14 cellular contexts compared by ENCODE assay signal in the genomic region with DNA sequence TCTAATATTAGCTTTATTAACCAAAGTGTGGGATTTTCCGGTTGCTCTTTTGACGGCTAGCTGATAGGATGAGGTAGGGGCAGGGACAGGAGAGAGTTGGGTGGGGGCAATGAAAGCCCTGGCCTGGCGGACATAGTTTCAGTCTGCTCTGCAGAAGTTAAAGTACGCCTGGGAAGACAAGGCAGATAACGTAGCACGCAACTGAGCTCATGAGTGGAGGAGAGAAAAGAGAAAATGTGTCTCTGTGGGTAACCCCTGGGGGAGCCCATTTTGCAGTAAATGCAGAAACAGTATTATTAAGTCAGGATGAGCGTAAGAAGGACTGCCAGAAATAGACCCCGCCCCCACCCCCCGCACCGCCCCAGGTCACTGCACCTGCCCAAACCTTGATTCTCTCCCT. TPM values are rescaled to one million over a fixed set of nuclear protein-coding genes. Genes with fewer than 3 reads are reported as not detected.
DNase-seq lines count a peak whose midpoint lies in the region; ATAC-seq and TF ChIP-seq lines count a peak whose summit lies in the region.
"Had no signal": no experiment of that assay in that cellular context is flagged by ENCODE, and none has a peak within 500 bp of the region (broad histone marks: within the 10 kb centered on the region; RNA-seq: fewer than 3 reads in every experiment).

No MANE protein-coding gene starts in this region.

- no peaks in the 10 kb centered on the region for H3K36me3 Mint-ChIP-seq in T-helper 2 cell treated with Interferon-gamma antibody and Interleukin-4, amounts not matched to agents 5 μg/mL and 100 μg/mL, for 36 hours (ENCODE audit: low read depth)
- no peaks in the 10 kb centered on the region for H3K36me3 Mint-ChIP-seq in nephron progenitor cell (ENCODE audit: low read depth)

- H3K27ac Mint-ChIP-seq in T-helper 2 cell treated with Interferon-gamma antibody and Interleukin-4, amounts not matched to agents 5 μg/mL and 100 μg/mL, for 36 hours = peak overlapping the region; percentile 41
- H3K27ac Mint-ChIP-seq in nephron progenitor cell = peak overlapping the region; percentile 54
- H3K27ac Mint-ChIP-seq: activated T-helper 1 cell treated with anti-CD3 and anti-CD28 coated beads, Interleukin-12 subunit alpha, Interleukin-12 subunit beta, Interleukin-2, Interleukin-4 antibody, amounts not matched to agents 30 ng/mL and 10 ng/mL and 1 ng/mL, durations not matched to agents 14 hours and 24 hours and 36 hours had no signal

- peaks cover 17% of the 10 kb centered on the region for H3K4me1 Mint-ChIP-seq in T-helper 2 cell treated with Interferon-gamma antibody and Interleukin-4, amounts not matched to agents 5 μg/mL and 100 μg/mL, for 36 hours (ENCODE audit: low read depth)
- H3K4me1 Mint-ChIP-seq in nephron progenitor cell = peaks cover 76% of the 10 kb centered on the region

- ATAC-seq in HG02623 (IDR thresholded peaks at IDR 0.05; ENCODE audit: unreplicated experiment) = no peak
- ATAC-seq: stimulated activated naive CD8-positive, alpha-beta T cell treated with anti-CD3 and anti-CD28 coated beads, Interleukin-15, Interleukin-2, amounts not matched to agents 100 U/mL and 50 U/mL, for 24 hours had no signal

- H3K27me3 Mint-ChIP-seq in T-helper 2 cell treated with Interferon-gamma antibody and Interleukin-4, amounts not matched to agents 5 μg/mL and 100 μg/mL, for 36 hours (ENCODE audit: low read depth) = no peaks in the 10 kb centered on the region
- H3K27me3 Mint-ChIP-seq in nephron progenitor cell (ENCODE audit: low read depth, poor library complexity) = peaks cover 13% of the 10 kb centered on the region

- TF ChIP-seq CTCF in coronary artery (IDR thresholded peaks at IDR 0.05) (no peak), nephron progenitor cell (IDR thresholded peaks at IDR 0.05) (no peak)

- WGBS in thymus = 97% methylated on average over 10 of the region's 10 CpGs

- no peaks in the 10 kb centered on the region for H3K36me3 ChIP-seq in thymus (ENCODE audit: control insufficient read depth, insufficient read depth)

- H3K9me3 Mint-ChIP-seq in T-helper 2 cell treated with Interferon-gamma antibody and Interleukin-4, amounts not matched to agents 5 μg/mL and 100 μg/mL, for 36 hours = no peaks in the 10 kb centered on the region
- peaks cover 2% of the 10 kb centered on the region for H3K9me3 Mint-ChIP-seq in nephron progenitor cell
- H3K9me3 Mint-ChIP-seq: activated T-helper 1 cell treated with anti-CD3 and anti-CD28 coated beads, Interleukin-12 subunit alpha, Interleukin-12 subunit beta, Interleukin-2, Interleukin-4 antibody, amounts not matched to agents 30 ng/mL and 10 ng/mL and 1 ng/mL, durations not matched to agents 14 hours and 24 hours and 36 hours had no signal

- peak overlapping the region; percentile 91 to 99 for H3K27ac ChIP-seq in coronary artery
- H3K27ac ChIP-seq in thymus (ENCODE audit: low read depth) = peak overlapping the region; percentile 87
- H3K27ac ChIP-seq: 22Rv1 had no signal

- no peaks in the 10 kb centered on the region for H3K27me3 ChIP-seq in thymus (ENCODE audit: control insufficient read depth, insufficient read depth)

- no peaks in the 10 kb centered on the region for H3K9me3 ChIP-seq in thymus (ENCODE audit: control insufficient read depth)

- no peak for DNase-seq in T-helper 2 cell treated with Interferon-gamma antibody and Interleukin-4, amounts not matched to agents 5 μg/mL and 100 μg/mL, for 36 hours (ENCODE audit: low spot score)
- DNase-seq in T-helper 2 cell (no peak), coronary artery (ENCODE audit: low spot score) (no peak), nephron progenitor cell (no peak), ecto neural progenitor cell (ENCODE audit: low spot score) (no peak), NCI-H2029 (lab: John Stamatoyannopoulos, UW) (no peak)
- DNase-seq: activated CD4-positive, CD25-positive, alpha-beta regulatory T cell treated with anti-CD3 and anti-CD28 coated beads, Interleukin-2, amount 50 U/mL, for 72 hours; COR-L47; NCI-H2081; stimulated activated naive CD8-positive, alpha-beta T cell treated with anti-CD3 and anti-CD28 coated beads, Interleukin-15, Interleukin-2, amounts not matched to agents 100 U/mL and 50 U/mL, for 24 hours had no signal

- H3K4me3 Mint-ChIP-seq in T-helper 2 cell treated with Interferon-gamma antibody and Interleukin-4, amounts not matched to agents 5 μg/mL and 100 μg/mL, for 36 hours = no peak overlapping the region
- no peak overlapping the region for H3K4me3 Mint-ChIP-seq in nephron progenitor cell
- H3K4me3 Mint-ChIP-seq: activated T-helper 1 cell treated with anti-CD3 and anti-CD28 coated beads, Interleukin-12 subunit alpha, Interleukin-12 subunit beta, Interleukin-2, Interleukin-4 antibody, amounts not matched to agents 30 ng/mL and 10 ng/mL and 1 ng/mL, durations not matched to agents 14 hours and 24 hours and 36 hours had no signal

- H3K4me1 ChIP-seq in thymus (ENCODE audit: control insufficient read depth, insufficient read depth, low read length) = peaks cover 2% of the 10 kb centered on the region

- H3K4me3 ChIP-seq in coronary artery = peak overlapping the region; percentile 53
- no peak overlapping the region for H3K4me3 ChIP-seq in thymus (ENCODE audit: low read length)

RNA-seq across cellular contexts. Expression of a gene that starts 51.7 kb away (rescaled TPM):
- polyA plus RNA-seq in thymus = 66.3 TPM
